Comparison of ENCODE assay signal across 1 cellular context in the genomic region with DNA sequence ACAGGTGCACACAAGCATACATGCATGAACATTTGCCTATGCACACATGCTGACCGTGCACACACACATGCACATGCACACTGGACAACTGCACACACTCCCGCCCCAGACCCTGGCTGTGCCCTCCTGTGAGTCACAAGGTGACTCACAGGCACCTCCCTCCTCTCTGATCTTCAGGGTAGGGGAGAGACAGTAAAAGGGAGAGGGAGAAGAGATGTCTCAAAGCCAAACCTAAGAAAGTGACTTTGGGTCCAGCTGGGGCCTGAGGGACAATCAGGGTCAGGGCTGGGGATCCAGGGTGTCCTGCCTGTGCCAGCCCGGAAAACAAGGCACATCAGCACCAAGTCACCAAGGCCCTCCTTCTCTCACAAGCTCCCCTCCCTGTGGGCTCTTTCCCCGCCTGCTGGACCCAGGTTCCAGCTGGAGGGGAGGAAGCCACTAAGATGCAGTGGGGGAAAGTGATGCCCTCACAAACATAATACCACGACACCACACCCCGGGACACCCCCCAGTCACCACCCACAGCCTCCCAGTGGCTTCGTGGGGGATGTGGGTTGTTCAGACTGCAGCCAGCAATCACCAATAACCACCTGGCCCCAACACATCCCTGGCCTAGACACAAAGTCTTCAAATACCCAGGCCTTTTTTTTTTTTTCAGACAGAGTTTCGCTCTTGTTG.
TF ChIP-seq lines count a peak whose summit lies in the region.

No MANE protein-coding gene starts in this region.

TF ChIP-seq in K562, 482 proteins besides CTCF, POLR2A, EP300 and RAD21:
- TF ChIP-seq LEF1 (IDR thresholded peaks at IDR 0.05) (no peak), FOS (IDR thresholded peaks at IDR 0.05; ENCODE audit: extremely low read depth, insufficient read length) (peak; percentile 31), BHLHE40 (IDR thresholded peaks at IDR 0.05; ENCODE audit: low read length) (peak; percentile 50; the same call in 1 of the 2 replicates), SMARCA4 (IDR thresholded peaks at IDR 0.05) (peak; percentile 60; the same call in 1 of the 2 replicates), KDM1A (IDR thresholded peaks at IDR 0.05) (peak in 1 of 2 experiments; percentile 97; a peak in 2 of 4 replicates), MAFF (IDR thresholded peaks at IDR 0.05; ENCODE audit: low read length) (no peak), ARID1B (IDR thresholded peaks at IDR 0.05) (peak; percentile 51), JUND (IDR thresholded peaks at IDR 0.05; ENCODE audit: borderline replicate concordance, low read depth, low read length) (peak; percentile 93), JUND (tag; IDR thresholded peaks at IDR 0.05; ENCODE audit: borderline replicate concordance, low read depth, low read length) (peak; percentile 89; the same call in 2 of the 3 replicates), MAFK (IDR thresholded peaks at IDR 0.05; ENCODE audit: low read length) (0 out of 2 replicates have a peak, but pooled peaks have one; percentile 2), EGR1 (conservative IDR thresholded peaks at IDR 0.05) (peak; percentile 49; the same call in 1 of the 2 replicates), ARID2 (IDR thresholded peaks at IDR 0.05) (0 out of 2 replicates have a peak, but pooled peaks have one; percentile 47), JUN (IDR thresholded peaks at IDR 0.05; ENCODE audit: borderline replicate concordance, low read depth, low read length) (peak; percentile 93), JUN (CRISPR knock-in tag; IDR thresholded peaks at IDR 0.05; ENCODE audit: borderline replicate concordance) (no peak), MLX (CRISPR knock-in tag; conservative IDR thresholded peaks at IDR 0.05) (no peak), PRDM10 (IDR thresholded peaks at IDR 0.05; ENCODE audit: partially characterized antibody) (peak; percentile 71), THRB (CRISPR knock-in tag; conservative IDR thresholded peaks at IDR 0.05) (no peak), SMARCE1 (IDR thresholded peaks at IDR 0.05) (peak; percentile 68), DPF2 (IDR thresholded peaks at IDR 0.05) (peak; percentile 29; the same call in 1 of the 2 replicates), FOSL1 (tag; conservative IDR thresholded peaks at IDR 0.05) (peak; percentile 96)
- TF ChIP-seq, protein P1, sequence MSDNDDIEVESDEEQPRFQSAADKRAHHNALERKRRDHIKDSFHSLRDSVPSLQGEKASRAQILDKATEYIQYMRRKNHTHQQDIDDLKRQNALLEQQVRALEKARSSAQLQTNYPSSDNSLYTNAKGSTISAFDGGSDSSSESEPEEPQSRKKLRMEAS (CRISPR knock-in tag; IDR thresholded peaks at IDR 0.05), result 0 out of 2 replicates have a peak, but pooled peaks have one; percentile 21
- TF ChIP-seq, protein P2, sequence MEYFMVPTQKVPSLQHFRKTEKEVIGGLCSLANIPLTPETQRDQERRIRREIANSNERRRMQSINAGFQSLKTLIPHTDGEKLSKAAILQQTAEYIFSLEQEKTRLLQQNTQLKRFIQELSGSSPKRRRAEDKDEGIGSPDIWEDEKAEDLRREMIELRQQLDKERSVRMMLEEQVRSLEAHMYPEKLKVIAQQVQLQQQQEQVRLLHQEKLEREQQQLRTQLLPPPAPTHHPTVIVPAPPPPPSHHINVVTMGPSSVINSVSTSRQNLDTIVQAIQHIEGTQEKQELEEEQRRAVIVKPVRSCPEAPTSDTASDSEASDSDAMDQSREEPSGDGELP (CRISPR knock-in tag; IDR thresholded peaks at IDR 0.05; ENCODE audit: borderline replicate concordance), result peak; percentile 44; the same call in 1 of the 2 replicates
- TF ChIP-seq, protein P3, sequence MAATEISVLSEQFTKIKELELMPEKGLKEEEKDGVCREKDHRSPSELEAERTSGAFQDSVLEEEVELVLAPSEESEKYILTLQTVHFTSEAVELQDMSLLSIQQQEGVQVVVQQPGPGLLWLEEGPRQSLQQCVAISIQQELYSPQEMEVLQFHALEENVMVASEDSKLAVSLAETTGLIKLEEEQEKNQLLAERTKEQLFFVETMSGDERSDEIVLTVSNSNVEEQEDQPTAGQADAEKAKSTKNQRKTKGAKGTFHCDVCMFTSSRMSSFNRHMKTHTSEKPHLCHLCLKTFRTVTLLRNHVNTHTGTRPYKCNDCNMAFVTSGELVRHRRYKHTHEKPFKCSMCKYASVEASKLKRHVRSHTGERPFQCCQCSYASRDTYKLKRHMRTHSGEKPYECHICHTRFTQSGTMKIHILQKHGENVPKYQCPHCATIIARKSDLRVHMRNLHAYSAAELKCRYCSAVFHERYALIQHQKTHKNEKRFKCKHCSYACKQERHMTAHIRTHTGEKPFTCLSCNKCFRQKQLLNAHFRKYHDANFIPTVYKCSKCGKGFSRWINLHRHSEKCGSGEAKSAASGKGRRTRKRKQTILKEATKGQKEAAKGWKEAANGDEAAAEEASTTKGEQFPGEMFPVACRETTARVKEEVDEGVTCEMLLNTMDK (IDR thresholded peaks at IDR 0.05; ENCODE audit: borderline replicate concordance, insufficient read depth, low read depth, low read length, poor library complexity, severe bottlenecking), result no peak
- TF ChIP-seq, protein P4, sequence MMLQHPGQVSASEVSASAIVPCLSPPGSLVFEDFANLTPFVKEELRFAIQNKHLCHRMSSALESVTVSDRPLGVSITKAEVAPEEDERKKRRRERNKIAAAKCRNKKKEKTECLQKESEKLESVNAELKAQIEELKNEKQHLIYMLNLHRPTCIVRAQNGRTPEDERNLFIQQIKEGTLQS (IDR thresholded peaks at IDR 0.05), result peak; percentile 85
- TF ChIP-seq, protein P4 (CRISPR knock-in tag; conservative IDR thresholded peaks at IDR 0.05), result no peak
- TF ChIP-seq, protein P5, sequence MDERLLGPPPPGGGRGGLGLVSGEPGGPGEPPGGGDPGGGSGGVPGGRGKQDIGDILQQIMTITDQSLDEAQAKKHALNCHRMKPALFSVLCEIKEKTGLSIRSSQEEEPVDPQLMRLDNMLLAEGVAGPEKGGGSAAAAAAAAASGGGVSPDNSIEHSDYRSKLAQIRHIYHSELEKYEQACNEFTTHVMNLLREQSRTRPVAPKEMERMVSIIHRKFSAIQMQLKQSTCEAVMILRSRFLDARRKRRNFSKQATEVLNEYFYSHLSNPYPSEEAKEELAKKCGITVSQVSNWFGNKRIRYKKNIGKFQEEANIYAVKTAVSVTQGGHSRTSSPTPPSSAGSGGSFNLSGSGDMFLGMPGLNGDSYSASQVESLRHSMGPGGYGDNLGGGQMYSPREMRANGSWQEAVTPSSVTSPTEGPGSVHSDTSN (CRISPR knock-in tag; IDR thresholded peaks at IDR 0.05; ENCODE audit: low read depth), result no peak
- TF ChIP-seq, protein P5 (tag; conservative IDR thresholded peaks at IDR 0.05; ENCODE audit: low read depth), result no peak
- TF ChIP-seq, protein P6, sequence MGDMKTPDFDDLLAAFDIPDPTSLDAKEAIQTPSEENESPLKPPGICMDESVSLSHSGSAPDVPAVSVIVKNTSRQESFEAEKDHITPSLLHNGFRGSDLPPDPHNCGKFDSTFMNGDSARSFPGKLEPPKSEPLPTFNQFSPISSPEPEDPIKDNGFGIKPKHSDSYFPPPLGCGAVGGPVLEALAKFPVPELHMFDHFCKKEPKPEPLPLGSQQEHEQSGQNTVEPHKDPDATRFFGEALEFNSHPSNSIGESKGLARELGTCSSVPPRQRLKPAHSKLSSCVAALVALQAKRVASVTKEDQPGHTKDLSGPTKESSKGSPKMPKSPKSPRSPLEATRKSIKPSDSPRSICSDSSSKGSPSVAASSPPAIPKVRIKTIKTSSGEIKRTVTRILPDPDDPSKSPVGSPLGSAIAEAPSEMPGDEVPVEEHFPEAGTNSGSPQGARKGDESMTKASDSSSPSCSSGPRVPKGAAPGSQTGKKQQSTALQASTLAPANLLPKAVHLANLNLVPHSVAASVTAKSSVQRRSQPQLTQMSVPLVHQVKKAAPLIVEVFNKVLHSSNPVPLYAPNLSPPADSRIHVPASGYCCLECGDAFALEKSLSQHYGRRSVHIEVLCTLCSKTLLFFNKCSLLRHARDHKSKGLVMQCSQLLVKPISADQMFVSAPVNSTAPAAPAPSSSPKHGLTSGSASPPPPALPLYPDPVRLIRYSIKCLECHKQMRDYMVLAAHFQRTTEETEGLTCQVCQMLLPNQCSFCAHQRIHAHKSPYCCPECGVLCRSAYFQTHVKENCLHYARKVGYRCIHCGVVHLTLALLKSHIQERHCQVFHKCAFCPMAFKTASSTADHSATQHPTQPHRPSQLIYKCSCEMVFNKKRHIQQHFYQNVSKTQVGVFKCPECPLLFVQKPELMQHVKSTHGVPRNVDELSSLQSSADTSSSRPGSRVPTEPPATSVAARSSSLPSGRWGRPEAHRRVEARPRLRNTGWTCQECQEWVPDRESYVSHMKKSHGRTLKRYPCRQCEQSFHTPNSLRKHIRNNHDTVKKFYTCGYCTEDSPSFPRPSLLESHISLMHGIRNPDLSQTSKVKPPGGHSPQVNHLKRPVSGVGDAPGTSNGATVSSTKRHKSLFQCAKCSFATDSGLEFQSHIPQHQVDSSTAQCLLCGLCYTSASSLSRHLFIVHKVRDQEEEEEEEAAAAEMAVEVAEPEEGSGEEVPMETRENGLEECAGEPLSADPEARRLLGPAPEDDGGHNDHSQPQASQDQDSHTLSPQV (IDR thresholded peaks at IDR 0.05), result no peak
